In genomic region chr22:24423519-24424000, GRCh38 we compare ENCODE assay signal across 8 cellular contexts. TPM values are rescaled to one million over a fixed set of nuclear protein-coding genes. Genes with fewer than 3 reads are reported as not detected.
DNase-seq lines count a peak whose midpoint lies in the region; ATAC-seq and TF ChIP-seq lines count a peak whose summit lies in the region.

No MANE protein-coding gene starts in this region.

- no peaks in the 10 kb centered on the region for H3K79me1 ChIP-seq in mesendoderm (ENCODE audit: low read length)

- H3K27me3 Mint-ChIP-seq in Calu3 (ENCODE audit: unreplicated experiment) (peaks cover 53% of the 10 kb centered on the region), IgD-negative memory B cell (peaks cover 1% of the 10 kb centered on the region)
- peaks cover 4% of the 10 kb centered on the region for H3K27me3 Mint-ChIP-seq in activated CD4-positive, alpha-beta T cell treated with anti-CD3 and anti-CD28 coated beads, Interleukin-2, amount 10 ng/mL, durations not matched to agents 24 days and 14 days

- BruUV-seq in Calu3 (replicated peaks; lab: Mats Ljungman, UMichigan) = no TSS peak

- H3K23ac ChIP-seq in mesendoderm (ENCODE audit: low read length) = no peak overlapping the region

- no peaks in the 10 kb centered on the region for H3K27me3 ChIP-seq in mesendoderm (ENCODE audit: insufficient read depth, low read length, poor library complexity)

- no peak overlapping the region for H3K4ac ChIP-seq in mesendoderm (ENCODE audit: low read depth, low read length)

- H3K4me1 Mint-ChIP-seq in Calu3 (ENCODE audit: low read depth, unreplicated experiment) (no peaks in the 10 kb centered on the region), IgD-negative memory B cell (peaks cover 29 to 39% (median 30%) of the 10 kb centered on the region in 3 donors)
- peaks cover 33% of the 10 kb centered on the region for H3K4me1 Mint-ChIP-seq in activated CD4-positive, alpha-beta T cell treated with anti-CD3 and anti-CD28 coated beads, Interleukin-2, amount 10 ng/mL, durations not matched to agents 24 days and 14 days
- H3K4me1 Mint-ChIP-seq in stimulated activated effector memory CD8-positive, alpha-beta T cell treated with anti-CD3 and anti-CD28 coated beads, Interleukin-12 subunit alpha, Interleukin-12 subunit beta, amount 100 ng/mL, for 72 hours = peaks cover 47% of the 10 kb centered on the region

- peak overlapping the region; percentile 37 for H3K9ac ChIP-seq in mesendoderm (ENCODE audit: low read length)

- peak; percentile 96 for TF ChIP-seq CTCF in Calu3 (IDR thresholded peaks at IDR 0.05; ENCODE audit: unreplicated experiment)

- H3K56ac ChIP-seq in mesendoderm (ENCODE audit: low read length) = peak overlapping the region; percentile 73

- peaks cover 31% of the 10 kb centered on the region for H3K36me3 Mint-ChIP-seq in Calu3 (ENCODE audit: insufficient read depth, unreplicated experiment)
- H3K36me3 Mint-ChIP-seq in IgD-negative memory B cell = no peaks in the 10 kb centered on the region
- peaks cover 9% of the 10 kb centered on the region for H3K36me3 Mint-ChIP-seq in activated CD4-positive, alpha-beta T cell treated with anti-CD3 and anti-CD28 coated beads, Interleukin-2, amount 10 ng/mL, durations not matched to agents 24 days and 14 days (ENCODE audit: low read depth)
- H3K36me3 Mint-ChIP-seq in stimulated activated effector memory CD8-positive, alpha-beta T cell treated with anti-CD3 and anti-CD28 coated beads, Interleukin-12 subunit alpha, Interleukin-12 subunit beta, amount 100 ng/mL, for 72 hours = peaks cover 20% of the 10 kb centered on the region

- peak; percentile 55 for ATAC-seq in stimulated activated effector memory CD8-positive, alpha-beta T cell treated with anti-CD3 and anti-CD28 coated beads, Interleukin-12 subunit alpha, Interleukin-12 subunit beta, amount 100 ng/mL, for 72 hours
- ATAC-seq in HG02870 (IDR thresholded peaks at IDR 0.05; ENCODE audit: unreplicated experiment) (no peak), HG03442 (IDR thresholded peaks at IDR 0.05; ENCODE audit: unreplicated experiment) (no peak)

- no peak overlapping the region for H2AK5ac ChIP-seq in mesendoderm (ENCODE audit: low read length)

- CTCF ChIA-PET in Calu3 (lab: Charles Lee) = interaction anchor here (0.7 to 2.0 kb wide), 3 partner anchors 12 to 98 kb away, joined by 3 to 6 read pairs (median 3); no protein-coding TSS in a partner anchor

- H3K18ac ChIP-seq in mesendoderm (ENCODE audit: low read length) = peak overlapping the region; percentile 11

- no peak overlapping the region for H2BK5ac ChIP-seq in mesendoderm (ENCODE audit: low read length)

- H2BK120ac ChIP-seq in mesendoderm (ENCODE audit: low read depth, low read length) = no peak overlapping the region

- peak overlapping the region; percentile 25 for H3K4me2 ChIP-seq in mesendoderm (ENCODE audit: low read length)

- no peaks in the 10 kb centered on the region for H3K36me3 ChIP-seq in mesendoderm (ENCODE audit: control insufficient read depth, insufficient read depth, low read length)

- H3K4me3 Mint-ChIP-seq in Calu3 (ENCODE audit: low read depth, unreplicated experiment) (peak overlapping the region; percentile 41), IgD-negative memory B cell (peak overlapping the region in 3 of 4 donors; percentile 71 to 88 (median 86))
- peak overlapping the region; percentile 82 for H3K4me3 Mint-ChIP-seq in activated CD4-positive, alpha-beta T cell treated with anti-CD3 and anti-CD28 coated beads, Interleukin-2, amount 10 ng/mL, durations not matched to agents 24 days and 14 days
- H3K4me3 Mint-ChIP-seq in stimulated activated effector memory CD8-positive, alpha-beta T cell treated with anti-CD3 and anti-CD28 coated beads, Interleukin-12 subunit alpha, Interleukin-12 subunit beta, amount 100 ng/mL, for 72 hours = peak overlapping the region; percentile 81

- H2BK15ac ChIP-seq in mesendoderm (replicated peaks; ENCODE audit: low read depth) = no peak overlapping the region

- no peak overlapping the region for H3K27ac ChIP-seq in mesendoderm (ENCODE audit: low read depth, low read length)

- H3K27ac Mint-ChIP-seq in Calu3 (ENCODE audit: unreplicated experiment) (no peak overlapping the region), IgD-negative memory B cell (no peak overlapping the region)
- H3K27ac Mint-ChIP-seq in activated CD4-positive, alpha-beta T cell treated with anti-CD3 and anti-CD28 coated beads, Interleukin-2, amount 10 ng/mL, durations not matched to agents 24 days and 14 days = peak overlapping the region; percentile 48
- H3K27ac Mint-ChIP-seq in stimulated activated effector memory CD8-positive, alpha-beta T cell treated with anti-CD3 and anti-CD28 coated beads, Interleukin-12 subunit alpha, Interleukin-12 subunit beta, amount 100 ng/mL, for 72 hours = peak overlapping the region; percentile 37

- peak; percentile 78 for DNase-seq in Calu3
- DNase-seq in activated CD4-positive, alpha-beta T cell treated with anti-CD3 and anti-CD28 coated beads, Interleukin-2, amount 10 ng/mL, durations not matched to agents 24 days and 14 days = peak; percentile 93
- DNase-seq in ecto neural progenitor cell (ENCODE audit: low spot score) = peak; percentile 86
- DNase-seq in mesendoderm = peak; percentile 42
- DNase-seq in stimulated activated effector memory CD8-positive, alpha-beta T cell treated with anti-CD3 and anti-CD28 coated beads, Interleukin-12 subunit alpha, Interleukin-12 subunit beta, amount 100 ng/mL, for 72 hours (ENCODE audit: low spot score in 2 of 2) = peak; percentile 86

- H4K5ac ChIP-seq in mesendoderm (ENCODE audit: low read length) = no peak overlapping the region

- no peak overlapping the region for H3K4me3 ChIP-seq in mesendoderm (ENCODE audit: low read length)

- no peak overlapping the region for H4K8ac ChIP-seq in mesendoderm (ENCODE audit: low read depth, low read length)

- intact Hi-C loops in Calu3 (cut with micrococcal nuclease; ENCODE audit: unreplicated experiment) = no loop called here
- intact Hi-C loops in activated CD4-positive, alpha-beta T cell treated with anti-CD3 and anti-CD28 coated beads, Interleukin-2, amount 10 ng/mL, durations not matched to agents 24 days and 14 days (cut with micrococcal nuclease) = no loop called here

- no peaks in the 10 kb centered on the region for H3K9me3 Mint-ChIP-seq in Calu3 (ENCODE audit: low read depth, unreplicated experiment)
- H3K9me3 Mint-ChIP-seq in IgD-negative memory B cell = no peaks in the 10 kb centered on the region
- H3K9me3 Mint-ChIP-seq in activated CD4-positive, alpha-beta T cell treated with anti-CD3 and anti-CD28 coated beads, Interleukin-2, amount 10 ng/mL, durations not matched to agents 24 days and 14 days = no peaks in the 10 kb centered on the region
- H3K9me3 Mint-ChIP-seq in stimulated activated effector memory CD8-positive, alpha-beta T cell treated with anti-CD3 and anti-CD28 coated beads, Interleukin-12 subunit alpha, Interleukin-12 subunit beta, amount 100 ng/mL, for 72 hours = no peaks in the 10 kb centered on the region

- WGBS in mesendoderm (ENCODE audit: extremely low coverage, insufficient coverage, low lambda C conversion rate) = no CpG with 5 or more reads among the region's 56 CpGs

- H3K4me1 ChIP-seq in mesendoderm (ENCODE audit: control insufficient read depth, low read depth, low read length) = no peaks in the 10 kb centered on the region

- no peaks in the 10 kb centered on the region for H3K79me2 ChIP-seq in mesendoderm (ENCODE audit: control insufficient read depth, insufficient read depth, low read length)

RNA-seq across cellular contexts. Expression of gene ADORA2A, which starts 3.8 kb away (rescaled TPM):
- 2.4 and 2.9 TPM in 2 replicates for total RNA-seq in Calu3 (2022)
- polyA plus RNA-seq in IgD-negative memory B cell = 26.6 TPM
- 34.9 and 36.2 TPM in 2 replicates for total RNA-seq in activated CD4-positive, alpha-beta T cell treated with anti-CD3 and anti-CD28 coated beads, Interleukin-2, amount 10 ng/mL, durations not matched to agents 24 days and 14 days
- polyA plus RNA-seq in mesendoderm (2013, experiment 1 of 2) = 1.1 TPM
- polyA plus RNA-seq in mesendoderm (2013, experiment 2 of 2) = 1.3 TPM

Comparison
In these comparisons a context has a peak if more than half of its experiments do, and no peak if none do; other contexts are left out.
1. DNase-seq: peak in every context shown above with its lines; median percentile 93 in activated CD4-positive, alpha-beta T cell treated with anti-CD3 and anti-CD28 coated beads, Interleukin-2, amount 10 ng/mL, durations not matched to agents 24 days and 14 days; 86 in ecto neural progenitor cell; 86 in stimulated activated effector memory CD8-positive, alpha-beta T cell treated with anti-CD3 and anti-CD28 coated beads, Interleukin-12 subunit alpha, Interleukin-12 subunit beta, amount 100 ng/mL, for 72 hours; 78 in Calu3; 42 in mesendoderm.
2. H3K27ac Mint-ChIP-seq: peak in activated CD4-positive, alpha-beta T cell treated with anti-CD3 and anti-CD28 coated beads, Interleukin-2, amount 10 ng/mL, durations not matched to agents 24 days and 14 days (single experiment) and stimulated activated effector memory CD8-positive, alpha-beta T cell treated with anti-CD3 and anti-CD28 coated beads, Interleukin-12 subunit alpha, Interleukin-12 subunit beta, amount 100 ng/mL, for 72 hours (single experiment); none in Calu3 (single experiment) and IgD-negative memory B cell (0 of 3).
3. Peak in every context shown above with its lines, with median percentiles within 50 percentile points of each other: H3K4me3 Mint-ChIP-seq.